17 cellular contexts compared by ENCODE assay signal in genomic region chr18:74544898-74545297, GRCh38. TPM values are rescaled to one million over a fixed set of nuclear protein-coding genes. Genes with fewer than 3 reads are reported as not detected.
"Had no signal": no experiment of that assay in that cellular context is flagged by ENCODE, and none has a peak within 500 bp of the region (broad histone marks: within the 10 kb centered on the region; RNA-seq: fewer than 3 reads in every experiment).

No MANE protein-coding gene starts in this region.

- H3K36me3 ChIP-seq: ascending aorta, breast epithelium, esophagus squamous epithelium, left lung, neutrophil, suprapubic skin, upper lobe of left lung had no signal

- ATAC-seq: activated T-cell treated with anti-CD3 and anti-CD28 coated beads, Interleukin-2, amount 50 U/mL, for 72 hours; left lung; naive thymus-derived CD8-positive, alpha-beta T cell had no signal

- H3K27ac ChIP-seq: breast epithelium, esophagus squamous epithelium, left lung, neutrophil, suprapubic skin had no signal

- H3K27me3 ChIP-seq: ascending aorta, breast epithelium, left lung, suprapubic skin, upper lobe of left lung had no signal

- H3K4me1 ChIP-seq: ascending aorta, breast epithelium had no signal

- DNase-seq: activated CD4-positive, alpha-beta T cell treated with anti-CD3 and anti-CD28 coated beads, Interleukin-2, amount 10 ng/mL, durations not matched to agents 7 days and 5 days; activated CD8-positive, alpha-beta memory T cell treated with anti-CD3 and anti-CD28 coated beads, Interleukin-2, amount 50 U/mL, for 48 hours; activated T-cell treated with anti-CD3 and anti-CD28 coated beads, Interleukin-2, amount 50 U/mL, for 72 hours; esophagus squamous epithelium; left lung; mesenchymal stem cell; naive thymus-derived CD8-positive, alpha-beta T cell; posterior cingulate gyrus; small intestine; stimulated activated CD4-positive, alpha-beta T cell treated with anti-CD3 and anti-CD28 coated beads, Interleukin-4, amount 100 ng/mL, for 24 hours; stimulated activated naive CD4-positive, alpha-beta T cell; upper lobe of left lung had no signal

- H3K9me3 ChIP-seq: neutrophil had no signal

- H3K4me3 ChIP-seq: ascending aorta, breast epithelium, esophagus squamous epithelium, left lung, suprapubic skin, upper lobe of left lung had no signal

RNA-seq across cellular contexts. Expression of gene CNDP1, which starts 10.6 kb away (rescaled TPM):
- total RNA-seq: activated CD4-positive, alpha-beta T cell treated with anti-CD3 and anti-CD28 coated beads, Interleukin-2, amount 10 ng/mL, durations not matched to agents 7 days and 5 days; ascending aorta; esophagus squamous epithelium; fibroblast of villous mesenchyme; left lung; naive thymus-derived CD8-positive, alpha-beta T cell; upper lobe of left lung had no signal
- polyA plus RNA-seq: naive thymus-derived CD8-positive, alpha-beta T cell had no signal
